11 cellular contexts compared by ENCODE assay signal in genomic region chr20:51424270-51425041, GRCh38.
DNase-seq lines count a peak whose midpoint lies in the region; ATAC-seq, FAIRE-seq and TF ChIP-seq lines count a peak whose summit lies in the region.
"Had no signal": no experiment of that assay in that cellular context is flagged by ENCODE, and none has a peak within 500 bp of the region (broad histone marks: within the 10 kb centered on the region; RNA-seq: fewer than 3 reads in every experiment).

No MANE protein-coding gene starts in this region.

- CTCF ChIA-PET in activated naive CD4-positive, alpha-beta T cell treated with anti-CD3 and anti-CD28 coated beads for 36 hours (lab: Charles Lee): interaction anchor here (0.7 to 1.1 kb wide), 2 partner anchors 24 to 88 kb away, joined by 3 read pairs; no protein-coding TSS in a partner anchor
- CTCF ChIA-PET in activated CD8-positive, alpha-beta T cell treated with anti-CD3 and anti-CD28 coated beads for 36 hours (lab: Charles Lee): interaction anchor here (0.7 to 1.3 kb wide), 3 partner anchors 11 to 38 kb away, joined by 3 to 4 read pairs (median 4); no protein-coding TSS in a partner anchor

- 73 to 87% methylated on average over 7 to 15 of the region's 15 CpGs for WGBS in transverse colon (ENCODE audit: low coverage in 1 of 2), 2 donors

- no peak overlapping the region for H3K4me3 ChIP-seq in kidney (ENCODE audit: low read length in 2 of 2)
- no peak overlapping the region for H3K4me3 ChIP-seq in transverse colon

- DNase-seq in activated naive CD4-positive, alpha-beta T cell treated with anti-CD3 and anti-CD28 coated beads for 36 hours: no peak
- no peak for DNase-seq in activated naive CD4-positive, alpha-beta T cell (lab: John Stamatoyannopoulos, UW)
- DNase-seq in activated CD8-positive, alpha-beta T cell treated with anti-CD3 and anti-CD28 coated beads for 36 hours: peak; percentile 52
- peak; percentile 2 for DNase-seq in kidney
- DNase-seq in transverse colon: no peak
- DNase-seq in pons (ENCODE audit: low spot score): no peak
- DNase-seq: DMS53, erythroblast, midbrain had no signal

- TF ChIP-seq CTCF in activated CD8-positive, alpha-beta T cell treated with anti-CD3 and anti-CD28 coated beads for 36 hours (IDR thresholded peaks at IDR 0.05): no peak
- TF ChIP-seq CTCF in kidney (IDR thresholded peaks at IDR 0.05; ENCODE audit: borderline replicate concordance, extremely low read depth, insufficient read depth) (no peak), transverse colon (IDR thresholded peaks at IDR 0.05) (no peak)

- peaks cover 33% of the 10 kb centered on the region for H3K36me3 Mint-ChIP-seq in activated naive CD4-positive, alpha-beta T cell treated with anti-CD3 and anti-CD28 coated beads for 36 hours (ENCODE audit: low read depth)
- H3K36me3 Mint-ChIP-seq in activated CD8-positive, alpha-beta T cell treated with anti-CD3 and anti-CD28 coated beads for 36 hours (ENCODE audit: low read depth): peaks cover 56% of the 10 kb centered on the region

- H3K9ac ChIP-seq in kidney (ENCODE audit: low read length in 2 of 2): no peak overlapping the region

- peaks cover 42% of the 10 kb centered on the region for H3K4me1 Mint-ChIP-seq in activated naive CD4-positive, alpha-beta T cell treated with anti-CD3 and anti-CD28 coated beads for 36 hours (ENCODE audit: low read depth)
- peaks cover 70% of the 10 kb centered on the region for H3K4me1 Mint-ChIP-seq in activated CD8-positive, alpha-beta T cell treated with anti-CD3 and anti-CD28 coated beads for 36 hours (ENCODE audit: low read depth)

- H3K36me3 ChIP-seq in kidney (ENCODE audit: control insufficient read depth in 1 of 2, insufficient read depth in 2 of 2, low read length in 2 of 2): no peaks in the 10 kb centered on the region
- H3K36me3 ChIP-seq in transverse colon: no peaks in the 10 kb centered on the region

- in situ Hi-C loops in transverse colon (cut with MboI; ENCODE audit: low pct_ligation_motif_present in 1 of 4, low pct_unique_long_range_greater_than_20kb in 1 of 4, low sequenced_read_pairs in 3 of 4): no loop called here

- POLR2A ChIA-PET in activated CD8-positive, alpha-beta T cell treated with anti-CD3 and anti-CD28 coated beads for 36 hours (lab: Charles Lee): interaction anchor here (0.8 to 2.5 kb wide), 4 partner anchors 20 to 47 kb away, joined by 3 to 13 read pairs (median 6); no protein-coding TSS in a partner anchor

- H3K9me3 ChIP-seq in kidney (ENCODE audit: control insufficient read depth in 1 of 2, low read length in 2 of 2): no peaks in the 10 kb centered on the region
- no peaks in the 10 kb centered on the region for H3K9me3 ChIP-seq in transverse colon

- H3K4me3 Mint-ChIP-seq in activated naive CD4-positive, alpha-beta T cell treated with anti-CD3 and anti-CD28 coated beads for 36 hours: no peak overlapping the region
- H3K4me3 Mint-ChIP-seq in activated CD8-positive, alpha-beta T cell treated with anti-CD3 and anti-CD28 coated beads for 36 hours: peak overlapping the region; percentile 4

- H3K9me3 Mint-ChIP-seq in activated naive CD4-positive, alpha-beta T cell treated with anti-CD3 and anti-CD28 coated beads for 36 hours: no peaks in the 10 kb centered on the region
- no peaks in the 10 kb centered on the region for H3K9me3 Mint-ChIP-seq in activated CD8-positive, alpha-beta T cell treated with anti-CD3 and anti-CD28 coated beads for 36 hours

- H3K27ac ChIP-seq in kidney (ENCODE audit: low read depth in 2 of 2, low read length in 2 of 2) (no peak overlapping the region), transverse colon (peak overlapping the region in 3 of 4 donors; percentile 30 to 44 (median 41))

- no peaks in the 10 kb centered on the region for H3K27me3 ChIP-seq in transverse colon

- no peaks in the 10 kb centered on the region for H3K27me3 Mint-ChIP-seq in activated naive CD4-positive, alpha-beta T cell treated with anti-CD3 and anti-CD28 coated beads for 36 hours (ENCODE audit: low read depth)
- no peaks in the 10 kb centered on the region for H3K27me3 Mint-ChIP-seq in activated CD8-positive, alpha-beta T cell treated with anti-CD3 and anti-CD28 coated beads for 36 hours

- H3K27ac Mint-ChIP-seq in activated naive CD4-positive, alpha-beta T cell treated with anti-CD3 and anti-CD28 coated beads for 36 hours: peak overlapping the region; percentile 41
- peak overlapping the region; percentile 75 for H3K27ac Mint-ChIP-seq in activated CD8-positive, alpha-beta T cell treated with anti-CD3 and anti-CD28 coated beads for 36 hours

- TF ChIP-seq EP300 in transverse colon (IDR thresholded peaks at IDR 0.05; ENCODE audit: low read depth): no peak

- TF ChIP-seq POLR2A in transverse colon (IDR thresholded peaks at IDR 0.05): no peak

- no peak for FAIRE-seq in kidney (lab: Jason Lieb, UNC)

- intact Hi-C loops in activated naive CD4-positive, alpha-beta T cell treated with anti-CD3 and anti-CD28 coated beads for 36 hours (cut with micrococcal nuclease): loop anchor here (5.0 kb wide), 1 partner anchor 37 kb away; no protein-coding TSS in a partner anchor
- intact Hi-C loops in activated CD8-positive, alpha-beta T cell treated with anti-CD3 and anti-CD28 coated beads for 36 hours (cut with micrococcal nuclease): no loop called here
- intact Hi-C loops in kidney (cut with DNase I): no loop called here
- intact Hi-C loops in transverse colon (cut with DNase I; ENCODE audit: low total_unique reads): no loop called here

- ATAC-seq in activated CD8-positive, alpha-beta T cell treated with anti-CD3 and anti-CD28 coated beads for 36 hours: peak; percentile 48
- no peak for ATAC-seq in HG03521 (IDR thresholded peaks at IDR 0.05; ENCODE audit: unreplicated experiment)
- no peak for ATAC-seq in HG02759 (IDR thresholded peaks at IDR 0.05; ENCODE audit: unreplicated experiment)

- no peaks in the 10 kb centered on the region for H3K4me1 ChIP-seq in kidney (ENCODE audit: control insufficient read depth in 1 of 2, insufficient read depth in 1 of 2, low read depth in 1 of 2, low read length in 2 of 2)
- peaks cover 4 to 20% (median 11%) of the 10 kb centered on the region in 4 donors for H3K4me1 ChIP-seq in transverse colon

Comparison
In these comparisons a context has a peak if more than half of its experiments do, and no peak if none do; other contexts are left out.
1. DNase-seq: peak in activated CD8-positive, alpha-beta T cell treated with anti-CD3 and anti-CD28 coated beads for 36 hours (single experiment) and kidney (single experiment); none in activated naive CD4-positive, alpha-beta T cell treated with anti-CD3 and anti-CD28 coated beads for 36 hours (single experiment), activated naive CD4-positive, alpha-beta T cell (0 of 4), transverse colon (single experiment) and pons (single experiment).
2. H3K27ac ChIP-seq: peak in transverse colon (3 of 4); none in kidney (0 of 2).